ENCODE assay signal across 8 cellular contexts in the genomic region with DNA sequence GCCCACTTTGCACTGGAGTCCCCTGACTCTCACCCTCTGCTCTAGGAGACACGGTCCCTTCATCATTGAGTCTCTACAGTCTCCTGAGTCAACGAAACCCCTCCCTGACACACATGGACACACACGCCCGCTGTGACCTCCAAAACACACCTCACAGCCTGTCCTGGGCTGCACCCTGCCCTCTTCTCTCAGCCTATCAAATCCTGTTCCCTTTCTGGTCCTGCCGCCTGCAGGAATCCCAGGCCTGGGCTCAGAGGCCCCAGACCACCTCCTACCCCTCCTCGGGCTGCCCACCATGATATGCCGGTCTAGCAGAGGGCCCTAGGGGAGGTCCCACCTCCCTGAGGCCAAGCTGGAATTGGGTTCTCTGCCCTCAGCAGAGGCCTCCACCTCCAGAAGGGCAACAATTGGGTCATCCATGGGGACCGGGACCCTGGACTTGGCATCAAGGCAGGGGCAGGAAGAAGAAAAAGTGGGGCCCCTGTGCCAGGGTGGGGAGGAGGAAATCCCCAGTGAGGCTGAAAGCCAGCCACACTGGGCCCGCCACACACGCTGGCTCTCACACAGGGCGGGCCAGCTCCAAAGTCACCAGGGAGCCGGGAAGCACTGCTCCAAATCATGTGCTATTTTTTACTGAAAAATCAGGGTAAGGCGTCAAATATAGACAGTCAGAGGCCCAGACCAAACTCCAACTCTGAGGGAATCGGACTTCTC. TPM values are rescaled to one million over a fixed set of nuclear protein-coding genes. Genes with fewer than 3 reads are reported as not detected.
DNase-seq lines count a peak whose midpoint lies in the region; ATAC-seq, FAIRE-seq and TF ChIP-seq lines count a peak whose summit lies in the region.

No MANE protein-coding gene starts in this region.

- 11 to 26% (median 13%) methylated on average over 13 to 14 of the region's 14 CpGs for WGBS in heart left ventricle, 4 donors

- ATAC-seq in heart left ventricle (peak in 3 of 4 donors; percentile 0 to 29 (median 10)), GM19023 (IDR thresholded peaks at IDR 0.05; ENCODE audit: unreplicated experiment) (no peak), GM18867 (IDR thresholded peaks at IDR 0.05; ENCODE audit: unreplicated experiment) (no peak)

- TF ChIP-seq CTCF in heart left ventricle (IDR thresholded peaks at IDR 0.05) = no peak

- CTCF ChIA-PET in activated CD4-positive, alpha-beta memory T cell treated with anti-CD3 and anti-CD28 coated beads, Interleukin-2, amount 10 ng/mL, durations not matched to agents 7 days and 5 days (lab: Charles Lee) = interaction anchor here (0.9 to 1.9 kb wide), 3 partner anchors 14 to 583 kb away, joined by 3 to 8 read pairs (median 4); no protein-coding TSS in a partner anchor

- H3K36me3 ChIP-seq in heart left ventricle = peaks cover 0 to 32% (median 32%) of the 10 kb centered on the region in 9 donors

- peaks cover 62% of the 10 kb centered on the region for H3K4me1 Mint-ChIP-seq in activated CD4-positive, alpha-beta memory T cell treated with anti-CD3 and anti-CD28 coated beads, Interleukin-2, amount 10 ng/mL, durations not matched to agents 7 days and 5 days

- H3K9me3 Mint-ChIP-seq in activated CD4-positive, alpha-beta memory T cell treated with anti-CD3 and anti-CD28 coated beads, Interleukin-2, amount 10 ng/mL, durations not matched to agents 7 days and 5 days = no peaks in the 10 kb centered on the region

- H3K4me3 Mint-ChIP-seq in activated CD4-positive, alpha-beta memory T cell treated with anti-CD3 and anti-CD28 coated beads, Interleukin-2, amount 10 ng/mL, durations not matched to agents 7 days and 5 days = peak overlapping the region; percentile 88

- intact Hi-C loops in heart left ventricle (cut with DNase I) = loop anchor here in 1 of 10 donors (5.0 kb wide), 1 partner anchor 35 kb away; no protein-coding TSS in a partner anchor

- H3K27me3 ChIP-seq in heart left ventricle = no peaks in the 10 kb centered on the region

- TF ChIP-seq POLR2A in GM12891 (IDR thresholded peaks at IDR 0.05; ENCODE audit: low read depth, low read length) (no peak), heart left ventricle (IDR thresholded peaks at IDR 0.05) (no peak)

- peak; percentile 84 for FAIRE-seq in GM12891 (lab: Jason Lieb, UNC)

- peaks cover 16 to 78% (median 53%) of the 10 kb centered on the region in 12 donors for H3K4me1 ChIP-seq in heart left ventricle

- H3K27me3 Mint-ChIP-seq in activated CD4-positive, alpha-beta memory T cell treated with anti-CD3 and anti-CD28 coated beads, Interleukin-2, amount 10 ng/mL, durations not matched to agents 7 days and 5 days = no peaks in the 10 kb centered on the region

- peaks cover 72% of the 10 kb centered on the region for H3K36me3 Mint-ChIP-seq in activated CD4-positive, alpha-beta memory T cell treated with anti-CD3 and anti-CD28 coated beads, Interleukin-2, amount 10 ng/mL, durations not matched to agents 7 days and 5 days (ENCODE audit: low read depth)

- peak overlapping the region; percentile 81 for H3K27ac Mint-ChIP-seq in activated CD4-positive, alpha-beta memory T cell treated with anti-CD3 and anti-CD28 coated beads, Interleukin-2, amount 10 ng/mL, durations not matched to agents 7 days and 5 days

- H3K27ac ChIP-seq in heart left ventricle = peak overlapping the region; percentile 46 to 99 (median 96)
- H3K27ac ChIP-seq in skin epidermis = peak overlapping the region; percentile 14 to 99 (median 93)

- no peaks in the 10 kb centered on the region for H3K9me3 ChIP-seq in heart left ventricle

- DNase-seq in GM12891 (ENCODE audit: insufficient read length, low spot score) = no peak
- no peak for DNase-seq in activated CD4-positive, alpha-beta memory T cell treated with anti-CD3 and anti-CD28 coated beads, Interleukin-2, amount 10 ng/mL, durations not matched to agents 7 days and 5 days
- peak in 1 of 5 donors; percentile 41 for DNase-seq in heart left ventricle
- no peak for DNase-seq in HCEC 1CT
- no peak for DNase-seq in GOT3 (lab: John Stamatoyannopoulos, UW)

- POLR2A ChIA-PET in activated CD4-positive, alpha-beta memory T cell treated with anti-CD3 and anti-CD28 coated beads, Interleukin-2, amount 10 ng/mL, durations not matched to agents 7 days and 5 days (lab: Charles Lee) = interaction anchor here (1.2 to 2.4 kb wide), 4 partner anchors 9 to 17 kb away, joined by 3 to 13 read pairs (median 8); a partner anchor contains a TSS

- H3K4me3 ChIP-seq in heart left ventricle = peak overlapping the region in 11 of 12 donors; percentile 61 to 98 (median 91)
- H3K4me3 ChIP-seq in skin epidermis = peak overlapping the region; percentile 68 to 92 (median 85)

TF ChIP-seq in GM12891, 5 proteins besides CTCF, POLR2A, EP300 and RAD21:
- TF ChIP-seq SPI1 (IDR thresholded peaks at IDR 0.05; ENCODE audit: low read depth, low read length) = no peak
- no peak; the same call in 1 of the 2 replicates for TF ChIP-seq POU2F2 (IDR thresholded peaks at IDR 0.05; ENCODE audit: low read depth, low read length)
- TF ChIP-seq PAX5 (IDR thresholded peaks at IDR 0.05; ENCODE audit: insufficient read depth, low read length, severe bottlenecking) = no peak
- no peak for TF ChIP-seq POLR2AphosphoS5 (IDR thresholded peaks at IDR 0.05; ENCODE audit: low read depth, low read length)
- TF ChIP-seq TAF1 (IDR thresholded peaks at IDR 0.05; ENCODE audit: low read depth, low read length) = no peak

RNA-seq across cellular contexts. Expression of a gene that starts 3.4 kb away (rescaled TPM):
- polyA plus RNA-seq in GM12891 (2012; ENCODE audit: low read depth, missing spikeins) = 52.5 TPM
- 100 to 1,000 TPM; 136 to 137 TPM for total RNA-seq in activated CD4-positive, alpha-beta memory T cell treated with anti-CD3 and anti-CD28 coated beads, Interleukin-2, amount 10 ng/mL, durations not matched to agents 7 days and 5 days
- total RNA-seq in heart left ventricle = 10 to 100 TPM; 17.0 to 55.9 (median 31.3) TPM
- 10 to 100 TPM; 30.4 to 33.4 TPM for polyA plus RNA-seq in heart left ventricle

RNA-seq across cellular contexts. Expression of a gene that starts 17.1 kb away (rescaled TPM):
- 0.72 TPM for polyA plus RNA-seq in GM12891 (2012; ENCODE audit: low read depth, missing spikeins)
- 1 to 10 TPM in 1 of 2 experiments, under 1 TPM in 1; 0.68 to 1.3 TPM for total RNA-seq in activated CD4-positive, alpha-beta memory T cell treated with anti-CD3 and anti-CD28 coated beads, Interleukin-2, amount 10 ng/mL, durations not matched to agents 7 days and 5 days
- total RNA-seq in heart left ventricle = 1 to 10 TPM in 7 of 9 donors, under 1 TPM in 2; 0.44 to 3.9 (median 1.2) TPM
- polyA plus RNA-seq in heart left ventricle = 1 to 10 TPM in 1 of 2 donors, under 1 TPM in 1; 0.72 to 2.8 TPM

RNA-seq across cellular contexts. Expression of a gene that starts 18.7 kb away (rescaled TPM):
- polyA plus RNA-seq in GM12891 (2012; ENCODE audit: low read depth, missing spikeins) = 1.3 TPM
- under 1 TPM in 1 of 2 experiments, not detected in 1; 0.30 TPM for total RNA-seq in activated CD4-positive, alpha-beta memory T cell treated with anti-CD3 and anti-CD28 coated beads, Interleukin-2, amount 10 ng/mL, durations not matched to agents 7 days and 5 days
- total RNA-seq in heart left ventricle = 100 to 1,000 TPM; 110 to 224 (median 151) TPM
- 100 to 1,000 TPM in 1 of 2 donors, 10 to 100 TPM in 1; 96.5 to 225 TPM for polyA plus RNA-seq in heart left ventricle

RNA-seq across cellular contexts. Expression of a gene that starts 51.9 kb away (rescaled TPM):
- polyA plus RNA-seq in GM12891 (2012; ENCODE audit: low read depth, missing spikeins) = 8.8 TPM
- total RNA-seq in activated CD4-positive, alpha-beta memory T cell treated with anti-CD3 and anti-CD28 coated beads, Interleukin-2, amount 10 ng/mL, durations not matched to agents 7 days and 5 days = 10 to 100 TPM; 19.6 to 23.4 TPM
- total RNA-seq in heart left ventricle = 100 to 1,000 TPM; 142 to 490 (median 200) TPM
- polyA plus RNA-seq in heart left ventricle = 100 to 1,000 TPM; 125 to 173 TPM

RNA-seq across cellular contexts. Expression of a gene that starts 54.3 kb away (rescaled TPM):
- polyA plus RNA-seq in GM12891 (2012; ENCODE audit: low read depth, missing spikeins) = 6.1 TPM
- under 1 TPM; 0.50 to 0.55 TPM for total RNA-seq in activated CD4-positive, alpha-beta memory T cell treated with anti-CD3 and anti-CD28 coated beads, Interleukin-2, amount 10 ng/mL, durations not matched to agents 7 days and 5 days
- 100 to 1,000 TPM in 3 of 9 donors, 10 to 100 TPM in 6; 10.2 to 897 (median 55.4) TPM for total RNA-seq in heart left ventricle
- 100 to 1,000 TPM in 1 of 2 donors, 10 to 100 TPM in 1; 17.2 to 109 TPM for polyA plus RNA-seq in heart left ventricle

Comparison
In these comparisons a context has a peak if more than half of its experiments do, and no peak if none do; other contexts are left out.
1. ATAC-seq: peak in heart left ventricle (3 of 4); none in GM19023 (single experiment) and GM18867 (single experiment).
2. RNA of a gene that starts 18.7 kb away (total RNA-seq): 110 to 224 TPM in heart left ventricle; 0.30 TPM in activated CD4-positive, alpha-beta memory T cell treated with anti-CD3 and anti-CD28 coated beads, Interleukin-2, amount 10 ng/mL, durations not matched to agents 7 days and 5 days; every median in the first group is over 10 times any median in the second.